8 cellular contexts compared by ENCODE assay signal in the genomic region with DNA sequence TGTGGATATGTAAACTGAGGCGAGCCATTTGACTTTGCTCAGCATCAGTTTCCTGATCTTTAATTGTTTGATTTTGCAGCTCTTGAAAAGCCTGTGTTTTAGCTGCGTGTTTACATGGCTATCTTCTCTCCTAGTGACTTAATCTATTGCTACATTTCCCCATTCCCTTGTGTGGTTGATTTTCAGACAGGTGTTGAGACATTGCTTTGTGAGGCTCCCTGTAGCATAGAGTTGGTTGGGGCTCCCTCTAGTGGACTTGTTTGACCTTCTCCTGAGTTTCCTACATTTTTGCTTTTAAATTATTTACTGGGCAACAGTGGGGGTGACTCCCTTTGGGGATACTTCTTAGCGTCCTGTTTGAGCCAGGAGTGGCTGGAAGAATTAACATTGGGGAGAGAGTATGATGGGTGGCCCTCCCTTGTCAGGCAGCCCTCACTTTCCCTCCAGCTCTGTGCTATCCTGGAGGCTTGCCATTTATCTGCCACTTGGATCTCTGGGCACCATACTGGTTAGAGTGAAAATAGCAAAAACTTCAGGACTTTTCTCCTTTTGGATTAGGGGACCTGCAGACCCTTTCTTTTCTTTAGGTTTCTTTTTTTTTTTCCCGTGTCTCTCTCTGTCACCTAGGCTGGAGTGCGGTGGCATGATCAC. TPM values are rescaled to one million over a fixed set of nuclear protein-coding genes. Genes with fewer than 3 reads are reported as not detected.
DNase-seq lines count a peak whose midpoint lies in the region; ATAC-seq and TF ChIP-seq lines count a peak whose summit lies in the region.

No MANE protein-coding gene starts in this region.

- intact Hi-C loops in lower lobe of right lung (cut with DNase I): no loop called here

- peaks cover 11% of the 10 kb centered on the region for H3K4me1 ChIP-seq in lower lobe of right lung

- H3K9me3 ChIP-seq in lower lobe of right lung: no peaks in the 10 kb centered on the region

- ATAC-seq in lower lobe of right lung: peak; percentile 93 to 94

- TF ChIP-seq CTCF in GM10266 (IDR thresholded peaks at IDR 0.05; ENCODE audit: control insufficient read depth, insufficient read depth, low read depth, missing control alignments) (peak; percentile 76), HL-60 (IDR thresholded peaks at IDR 0.05; ENCODE audit: insufficient read depth, low read length) (peak; percentile 80), lower lobe of right lung (IDR thresholded peaks at IDR 0.05) (peak; percentile 81)

- H3K27me3 ChIP-seq in HL-60 (ENCODE audit: insufficient read depth, poor library complexity, severe bottlenecking): no peaks in the 10 kb centered on the region
- H3K27me3 ChIP-seq in lower lobe of right lung (ENCODE audit: low read depth): no peaks in the 10 kb centered on the region

- H3K4me3 ChIP-seq in HL-60 (replicated peaks; ENCODE audit: insufficient read depth, low read length) (no peak overlapping the region), lower lobe of right lung (no peak overlapping the region)

- DNase-seq in GM10266 (ENCODE audit: extremely low spot score) (peak; percentile 82), HL-60 (ENCODE audit: low read depth in 1 of 2, low spot score in 1 of 2) (peak; percentile 87 to 91), NCI-H748 treated with DMSO at 0.1 percent for 48 hours (lab: John Stamatoyannopoulos, UW) (peak; percentile 69), ecto neural progenitor cell (ENCODE audit: low spot score) (peak; percentile 67), lower lobe of right lung (peak; percentile 30), mesenteric fat pad (ENCODE audit: low spot score) (no peak)
- peak; percentile 59 for DNase-seq in activated CD4-positive, alpha-beta T cell treated with anti-CD3 and anti-CD28 coated beads, Interleukin-2, amount 50 U/mL, for 1 hour
- peak; percentile 15 to 52 for DNase-seq in stimulated activated CD8-positive, alpha-beta memory T cell treated with anti-CD3 and anti-CD28 coated beads, Interleukin-2, amount 100 ng/mL, for 1 hour (ENCODE audit: low read depth in 2 of 2)

- peak overlapping the region; percentile 61 for H3K27ac ChIP-seq in HL-60 (replicated peaks)
- peak overlapping the region; percentile 39 for H3K27ac ChIP-seq in lower lobe of right lung

- H3K36me3 ChIP-seq in lower lobe of right lung: no peaks in the 10 kb centered on the region

RNA-seq across cellular contexts. Expression of a gene that starts 9.2 kb away (rescaled TPM):
- 39.0 TPM for total RNA-seq in lower lobe of right lung
- total RNA-seq in mesenteric fat pad: 30.4 TPM

RNA-seq across cellular contexts. Expression of a gene that starts 11.7 kb away (rescaled TPM):
- not detected for total RNA-seq in lower lobe of right lung
- total RNA-seq in mesenteric fat pad: not detected

RNA-seq across cellular contexts. Expression of a gene that starts 28.4 kb away (rescaled TPM):
- 16.5 TPM for total RNA-seq in lower lobe of right lung
- 16.3 TPM for total RNA-seq in mesenteric fat pad

RNA-seq across cellular contexts. Expression of a gene that starts 48.1 kb away (rescaled TPM):
- total RNA-seq in lower lobe of right lung: 0.15 TPM
- total RNA-seq in mesenteric fat pad: not detected
